ENCODE assay signal across 23 cellular contexts in genomic region chr22:20024225-20025087, GRCh38. TPM values are rescaled to one million over a fixed set of nuclear protein-coding genes. Genes with fewer than 3 reads are reported as not detected.
DNase-seq lines count a peak whose midpoint lies in the region; ATAC-seq and TF ChIP-seq lines count a peak whose summit lies in the region.
"Had no signal": no experiment of that assay in that cellular context is flagged by ENCODE, and none has a peak within 500 bp of the region (broad histone marks: within the 10 kb centered on the region; RNA-seq: fewer than 3 reads in every experiment).

No MANE protein-coding gene starts in this region.

- DNase-seq in Panc1 (ENCODE audit: low read depth, low spot score) (no peak), left ventricle myocardium inferior (peak; percentile 63), prostate gland (ENCODE audit: low spot score) (peak; percentile 72), NCI-H2196 (lab: John Stamatoyannopoulos, UW; ENCODE audit: unreplicated experiment) (no peak), NCI-H1417 treated with DMSO at 0.1 percent for 48 hours (lab: John Stamatoyannopoulos, UW) (no peak)
- DNase-seq: activated CD8-positive, alpha-beta T cell treated with anti-CD3 and anti-CD28 coated beads, Interleukin-2, amount 10 ng/mL, durations not matched to agents 7 days and 5 days; activated naive CD4-positive, alpha-beta T cell treated with anti-CD3 and anti-CD28 coated beads, Interleukin-2, amount 10 ng/mL, durations not matched to agents 7 days and 5 days; activated T-cell treated with anti-CD3 and anti-CD28 coated beads, Interleukin-2, amount 50 U/mL, for 4 hours; central memory CD4-positive, alpha-beta T cell; DMS153; foreskin keratinocyte; IMR-90; NCI-H146; Peyer's patch; SK-N-SH; T1000 had no signal

- H3K27me3 ChIP-seq in BLaER1 (no peaks in the 10 kb centered on the region), Panc1 (ENCODE audit: control insufficient read depth, insufficient read depth, low read length) (no peaks in the 10 kb centered on the region), left ventricle myocardium inferior (ENCODE audit: low read depth) (no peaks in the 10 kb centered on the region), prostate gland (replicated peaks; ENCODE audit: insufficient read depth) (no peaks in the 10 kb centered on the region)
- H3K27me3 ChIP-seq: foreskin keratinocyte, Peyer's patch had no signal

- H3K4me3 Mint-ChIP-seq in activated T-helper 17 cell treated with anti-CD3 and anti-CD28 coated beads, Interleukin-2, amount 50 U/mL, for 72 hours = no peak overlapping the region
- H3K4me3 Mint-ChIP-seq: activated CD8-positive, alpha-beta T cell treated with anti-CD3 and anti-CD28 coated beads, Interleukin-2, amount 10 ng/mL, durations not matched to agents 7 days and 5 days; activated naive CD4-positive, alpha-beta T cell treated with anti-CD3 and anti-CD28 coated beads, Interleukin-2, amount 10 ng/mL, durations not matched to agents 7 days and 5 days; activated T-cell treated with anti-CD3 and anti-CD28 coated beads, Interleukin-2, amount 50 U/mL, for 4 hours; mesothelial cell of epicardium; natural killer cell treated with Interleukin-12 subunit alpha and Interleukin-12 subunit beta and Interleukin-15 and Interleukin-18, amount 100 ng/mL, for 72 hours had no signal

- TF ChIP-seq POLR2A in prostate gland (IDR thresholded peaks at IDR 0.05) = no peak

- CTCF ChIA-PET in Panc1 (lab: Charles Lee) = no interaction called here

- H3K4me1 ChIP-seq in BLaER1 = peaks cover 88% of the 10 kb centered on the region
- H3K4me1 ChIP-seq in Panc1 (ENCODE audit: control insufficient read depth, insufficient read depth, low read length) = peaks cover 3% of the 10 kb centered on the region; the same call in 1 of the 2 replicates
- H3K4me1 ChIP-seq in left ventricle myocardium inferior = peaks cover 90% of the 10 kb centered on the region
- peaks cover 8% of the 10 kb centered on the region for H3K4me1 ChIP-seq in prostate gland (replicated peaks)
- H3K4me1 ChIP-seq: foreskin keratinocyte had no signal

- peaks cover 18% of the 10 kb centered on the region for H3K4me1 Mint-ChIP-seq in activated T-helper 17 cell treated with anti-CD3 and anti-CD28 coated beads, Interleukin-2, amount 50 U/mL, for 72 hours

- peaks cover 47% of the 10 kb centered on the region for H4K20me1 ChIP-seq in BLaER1

- TSS peak; percentile 58 for BruUV-seq in Panc1 (replicated peaks; lab: Mats Ljungman, UMichigan)

- POLR2A ChIA-PET in Panc1 (lab: Charles Lee) = no interaction called here

- peak overlapping the region; percentile 100 for H3K4me2 ChIP-seq in BLaER1
- H3K4me2 ChIP-seq: SK-N-SH had no signal

- peaks cover 5% of the 10 kb centered on the region for H3K36me3 Mint-ChIP-seq in activated T-helper 17 cell treated with anti-CD3 and anti-CD28 coated beads, Interleukin-2, amount 50 U/mL, for 72 hours (ENCODE audit: low read depth)
- H3K36me3 Mint-ChIP-seq: natural killer cell treated with Interleukin-12 subunit alpha and Interleukin-12 subunit beta and Interleukin-15 and Interleukin-18, amount 100 ng/mL, for 72 hours had no signal

- H3K4me3 ChIP-seq in BLaER1 (no peak overlapping the region), Panc1 (ENCODE audit: low read depth in 2 of 2, low read length in 2 of 2) (no peak overlapping the region), left ventricle myocardium inferior (peak overlapping the region; percentile 40), prostate gland (no peak overlapping the region)
- H3K4me3 ChIP-seq: Peyer's patch had no signal

- H3K9me3 ChIP-seq in BLaER1 (no peaks in the 10 kb centered on the region), Panc1 (ENCODE audit: control insufficient read depth, insufficient read depth, low read depth, low read length) (no peaks in the 10 kb centered on the region), left ventricle myocardium inferior (replicated peaks) (no peaks in the 10 kb centered on the region), prostate gland (no peaks in the 10 kb centered on the region)
- H3K9me3 ChIP-seq: Peyer's patch, SK-N-SH had no signal

- 0 out of 2 replicates have a peak, but pooled peaks cover 16% of the 10 kb centered on the region for H3K36me3 ChIP-seq in BLaER1
- H3K36me3 ChIP-seq in Panc1 (ENCODE audit: control insufficient read depth, insufficient read depth, low read length) = no peaks in the 10 kb centered on the region; the same call in 1 of the 2 replicates
- no peaks in the 10 kb centered on the region for H3K36me3 ChIP-seq in left ventricle myocardium inferior
- H3K36me3 ChIP-seq in prostate gland = no peaks in the 10 kb centered on the region
- H3K36me3 ChIP-seq: Peyer's patch had no signal

- intact Hi-C loops in Panc1 (cut with micrococcal nuclease; ENCODE audit: unreplicated experiment) (no loop called here), left ventricle myocardium inferior (cut with micrococcal nuclease) (no loop called here), prostate gland (cut with DNase I) (no loop called here)

- ATAC-seq in Panc1 = no peak
- ATAC-seq in activated T-helper 17 cell treated with anti-CD3 and anti-CD28 coated beads, Interleukin-2, amount 50 U/mL, for 72 hours (replicated peaks) = no peak
- ATAC-seq in HG03354 (IDR thresholded peaks at IDR 0.05; ENCODE audit: poor library complexity, severe bottlenecking, unreplicated experiment) = no peak
- ATAC-seq: activated CD8-positive, alpha-beta T cell treated with anti-CD3 and anti-CD28 coated beads, Interleukin-2, amount 10 ng/mL, durations not matched to agents 7 days and 5 days; activated T-cell treated with anti-CD3 and anti-CD28 coated beads, Interleukin-2, amount 50 U/mL, for 4 hours; foreskin keratinocyte; left colon; natural killer cell treated with Interleukin-12 subunit alpha and Interleukin-12 subunit beta and Interleukin-15 and Interleukin-18, amount 100 ng/mL, for 72 hours had no signal

- H3K27ac ChIP-seq in BLaER1 (peak overlapping the region; percentile 26; the same call in 1 of the 2 replicates), Panc1 (ENCODE audit: low read length) (no peak overlapping the region), left ventricle myocardium inferior (replicated peaks) (peak overlapping the region; percentile 99), prostate gland (peak overlapping the region; percentile 38 to 47)
- H3K27ac ChIP-seq: foreskin keratinocyte, HL-60, Peyer's patch had no signal

- in situ Hi-C loops in Panc1 (cut with HindIII; ENCODE audit: low pct_unique_long_range_greater_than_20kb, low sequenced_read_pairs) = no loop called here

- TF ChIP-seq CTCF in Panc1 (IDR thresholded peaks at IDR 0.05) (no peak), left ventricle myocardium inferior (IDR thresholded peaks at IDR 0.05; ENCODE audit: borderline replicate concordance) (no peak), prostate gland (IDR thresholded peaks at IDR 0.05) (no peak)

- no peaks in the 10 kb centered on the region for H3K27me3 Mint-ChIP-seq in activated T-helper 17 cell treated with anti-CD3 and anti-CD28 coated beads, Interleukin-2, amount 50 U/mL, for 72 hours
- H3K27me3 Mint-ChIP-seq: natural killer cell treated with Interleukin-12 subunit alpha and Interleukin-12 subunit beta and Interleukin-15 and Interleukin-18, amount 100 ng/mL, for 72 hours had no signal

- WGBS in prostate gland = 67% methylated on average over 20 of the region's 20 CpGs

- peak overlapping the region; percentile 39; the same call in 1 of the 2 replicates for H3K9ac ChIP-seq in BLaER1
- H3K9ac ChIP-seq: SK-N-SH had no signal

- H3K27ac Mint-ChIP-seq in activated T-helper 17 cell treated with anti-CD3 and anti-CD28 coated beads, Interleukin-2, amount 50 U/mL, for 72 hours = no peak overlapping the region
- H3K27ac Mint-ChIP-seq: activated CD8-positive, alpha-beta T cell treated with anti-CD3 and anti-CD28 coated beads, Interleukin-2, amount 10 ng/mL, durations not matched to agents 7 days and 5 days; activated naive CD4-positive, alpha-beta T cell treated with anti-CD3 and anti-CD28 coated beads, Interleukin-2, amount 10 ng/mL, durations not matched to agents 7 days and 5 days; mesothelial cell of epicardium had no signal

- H3K9me3 Mint-ChIP-seq in activated T-helper 17 cell treated with anti-CD3 and anti-CD28 coated beads, Interleukin-2, amount 50 U/mL, for 72 hours = no peaks in the 10 kb centered on the region
- H3K9me3 Mint-ChIP-seq: activated naive CD4-positive, alpha-beta T cell treated with anti-CD3 and anti-CD28 coated beads, Interleukin-2, amount 10 ng/mL, durations not matched to agents 7 days and 5 days; activated T-cell treated with anti-CD3 and anti-CD28 coated beads, Interleukin-2, amount 50 U/mL, for 4 hours; mesothelial cell of epicardium; natural killer cell treated with Interleukin-12 subunit alpha and Interleukin-12 subunit beta and Interleukin-15 and Interleukin-18, amount 100 ng/mL, for 72 hours had no signal

RNA-seq across cellular contexts. Expression of gene TANGO2, which starts 3.5 kb away (rescaled TPM):
- total RNA-seq in Panc1 (2021; ENCODE audit: unreplicated experiment) (32.2 TPM), left ventricle myocardium inferior (71.7 TPM), prostate gland (10 to 100 TPM; 34.3 to 40.1 TPM)
- 38.0 TPM for polyA plus RNA-seq in Panc1 (2012; ENCODE audit: insufficient read length)
- total RNA-seq in activated T-helper 17 cell treated with anti-CD3 and anti-CD28 coated beads, Interleukin-2, amount 50 U/mL, for 72 hours = 10 to 100 TPM; 19.3 to 28.2 TPM

RNA-seq across cellular contexts. Expression of gene ARVCF, which starts 7.8 kb away (rescaled TPM):
- total RNA-seq in Panc1 (2021; ENCODE audit: unreplicated experiment) (8.2 TPM), left ventricle myocardium inferior (25.4 TPM), prostate gland (10 to 100 TPM; 39.6 to 65.9 TPM)
- 11.1 TPM for polyA plus RNA-seq in Panc1 (2012; ENCODE audit: insufficient read length)
- 1 to 10 TPM; 1.0 to 1.2 TPM for total RNA-seq in activated T-helper 17 cell treated with anti-CD3 and anti-CD28 coated beads, Interleukin-2, amount 50 U/mL, for 72 hours

RNA-seq across cellular contexts. Expression of gene DGCR8, which starts 55.6 kb away (rescaled TPM):
- total RNA-seq in Panc1 (2021; ENCODE audit: unreplicated experiment) = 35.0 TPM
- polyA plus RNA-seq in Panc1 (2012; ENCODE audit: insufficient read length) = 23.3 TPM
- 16.8 TPM for total RNA-seq in left ventricle myocardium inferior
- 10 to 100 TPM; 20.9 to 47.6 TPM for total RNA-seq in prostate gland
- total RNA-seq in activated T-helper 17 cell treated with anti-CD3 and anti-CD28 coated beads, Interleukin-2, amount 50 U/mL, for 72 hours = 10 to 100 TPM; 42.8 to 43.2 TPM

Comparison
In these comparisons a context has a peak if more than half of its experiments do, and no peak if none do; other contexts are left out.
1. DNase-seq: peak in left ventricle myocardium inferior (single experiment) and prostate gland (single experiment); none in Panc1 (single experiment), NCI-H2196 (single experiment) and NCI-H1417 treated with DMSO at 0.1 percent for 48 hours (single experiment).